In genomic region chr4:76454073-76454472, GRCh38 we compare ENCODE assay signal across 11 cellular contexts. TPM values are rescaled to one million over a fixed set of nuclear protein-coding genes. Genes with fewer than 3 reads are reported as not detected.
"Had no signal": no experiment of that assay in that cellular context is flagged by ENCODE, and none has a peak within 500 bp of the region (broad histone marks: within the 10 kb centered on the region; RNA-seq: fewer than 3 reads in every experiment).

No MANE protein-coding gene starts in this region.

RNA-seq across cellular contexts. Expression of gene SHROOM3, which starts 19.0 kb away (rescaled TPM):
- total RNA-seq: naive thymus-derived CD4-positive, alpha-beta T cell; naive thymus-derived CD8-positive, alpha-beta T cell; natural killer cell treated with Interleukin-12 subunit alpha and Interleukin-12 subunit beta and Interleukin-15 and Interleukin-18, amount 100 ng/mL, for 72 hours had no signal
- polyA plus RNA-seq: naive thymus-derived CD4-positive, alpha-beta T cell; naive thymus-derived CD8-positive, alpha-beta T cell had no signal

RNA-seq across cellular contexts. Expression of gene CCDC158, which starts 33.1 kb away (rescaled TPM):
- total RNA-seq: naive thymus-derived CD4-positive, alpha-beta T cell; naive thymus-derived CD8-positive, alpha-beta T cell; natural killer cell; natural killer cell treated with Interleukin-12 subunit alpha and Interleukin-12 subunit beta and Interleukin-15 and Interleukin-18, amount 100 ng/mL, for 72 hours; neural crest cell; osteocyte; progenitor cell of endocrine pancreas; pulmonary artery endothelial cell; smooth muscle cell had no signal
- polyA plus RNA-seq: naive thymus-derived CD4-positive, alpha-beta T cell; naive thymus-derived CD8-positive, alpha-beta T cell; neural cell; psoas muscle; smooth muscle cell had no signal
